Comparison of ENCODE assay signal across 9 cellular contexts in the genomic region with DNA sequence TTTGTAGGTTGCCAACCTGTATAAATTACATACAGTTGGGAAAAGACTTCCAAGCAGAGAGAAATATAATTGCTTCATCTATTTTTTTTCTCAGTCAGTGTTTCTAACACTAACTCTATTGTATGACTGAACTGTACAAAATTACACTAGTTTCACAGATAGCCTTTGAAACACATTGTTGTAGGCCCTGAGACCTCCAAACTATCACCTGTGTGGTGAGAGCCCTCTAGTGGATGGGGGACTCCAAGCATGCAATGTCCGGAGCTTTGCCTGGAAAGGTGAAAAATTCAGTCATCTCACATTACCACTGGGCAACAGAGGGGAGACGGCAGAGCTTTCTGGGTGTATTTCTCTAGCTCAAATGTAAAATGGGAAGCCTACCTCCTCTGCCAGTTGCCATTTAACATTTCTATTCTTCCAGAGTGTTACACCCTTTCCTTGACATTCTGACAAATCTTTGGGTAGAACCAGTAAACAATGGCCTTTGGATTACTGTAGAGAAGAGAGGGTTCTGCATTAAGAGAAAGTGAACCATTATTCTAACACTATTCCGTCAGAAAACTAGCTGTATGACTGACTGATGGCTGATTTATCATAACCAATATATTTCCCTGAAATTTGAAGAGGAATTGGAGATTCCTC.
DNase-seq lines count a peak whose midpoint lies in the region; ATAC-seq, FAIRE-seq and TF ChIP-seq lines count a peak whose summit lies in the region.
"Had no signal": no experiment of that assay in that cellular context is flagged by ENCODE, and none has a peak within 500 bp of the region (broad histone marks: within the 10 kb centered on the region; RNA-seq: fewer than 3 reads in every experiment).

No MANE protein-coding gene starts in this region.

- TF ChIP-seq CTCF in AG10803 (conservative IDR thresholded peaks at IDR 0.05; ENCODE audit: low read length) (peak; percentile 91), NB4 (IDR thresholded peaks at IDR 0.05; ENCODE audit: low read depth, low read length) (peak; percentile 75), esophagus muscularis mucosa (IDR thresholded peaks at IDR 0.05) (peak; percentile 43 to 66 (median 53)), neural cell (IDR thresholded peaks at IDR 0.05; ENCODE audit: poor library complexity, severe bottlenecking) (peak; percentile 28)

- no peak overlapping the region for H3K27ac ChIP-seq in esophagus muscularis mucosa (replicated peaks in 1 of 4)
- H3K27ac ChIP-seq in neural cell (ENCODE audit: low read length) = no peak overlapping the region

- H3K4me3 ChIP-seq in AG10803 (ENCODE audit: low read length) (no peak overlapping the region), NB4 (ENCODE audit: low read depth, low read length) (no peak overlapping the region), esophagus muscularis mucosa (no peak overlapping the region), neural cell (ENCODE audit: low read length) (no peak overlapping the region)

- TF ChIP-seq POLR2A in NB4 (IDR thresholded peaks at IDR 0.05; ENCODE audit: extremely low read depth, insufficient read length) (no peak), esophagus muscularis mucosa (IDR thresholded peaks at IDR 0.05; ENCODE audit: low read depth) (no peak)

- intact Hi-C loops in esophagus muscularis mucosa (cut with DNase I) = loop anchor here (10.0 kb wide), 1 partner anchor 181 kb away; no protein-coding TSS in a partner anchor

- H3K4me1 ChIP-seq in esophagus muscularis mucosa = no peaks in the 10 kb centered on the region

- no peaks in the 10 kb centered on the region for H3K27me3 ChIP-seq in esophagus muscularis mucosa
- no peaks in the 10 kb centered on the region for H3K27me3 ChIP-seq in neural cell (ENCODE audit: insufficient read depth, low read depth, low read length)

- H3K36me3 ChIP-seq in esophagus muscularis mucosa (no peaks in the 10 kb centered on the region), neural cell (ENCODE audit: insufficient read depth, low read length) (no peaks in the 10 kb centered on the region)

- TF ChIP-seq EP300 in esophagus muscularis mucosa (IDR thresholded peaks at IDR 0.05) = no peak
- no peak for TF ChIP-seq EP300 in neural cell (conservative IDR thresholded peaks at IDR 0.05; ENCODE audit: poor library complexity, severe bottlenecking)

- H3K9me3 ChIP-seq in esophagus muscularis mucosa (no peaks in the 10 kb centered on the region), neural cell (ENCODE audit: low read length) (no peaks in the 10 kb centered on the region)

- no peaks in the 10 kb centered on the region for H3F3A ChIP-seq in neural cell (ENCODE audit: insufficient read depth, low read length, poor library complexity, severe bottlenecking)

- TF ChIP-seq RAD21 in neural cell (conservative IDR thresholded peaks at IDR 0.05) = no peak

- no peaks in the 10 kb centered on the region for H3K79me2 ChIP-seq in neural cell (replicated peaks; ENCODE audit: insufficient read depth, low read length)

- no peak overlapping the region for H2AFZ ChIP-seq in neural cell (ENCODE audit: low read depth, low read length)

- no peaks in the 10 kb centered on the region for H3K9me2 ChIP-seq in neural cell (ENCODE audit: insufficient read depth, low read length)

- WGBS in esophagus muscularis mucosa = 80% methylated on average over 3 of the region's 3 CpGs

- H3K9ac ChIP-seq in neural cell (ENCODE audit: low read length) = no peak overlapping the region

- H3K4me2 ChIP-seq in neural cell (ENCODE audit: low read length) = no peak overlapping the region

- H4K20me1 ChIP-seq in neural cell (ENCODE audit: insufficient read depth) = no peaks in the 10 kb centered on the region

- peak; percentile 44 for DNase-seq in AG10803 (ENCODE audit: low read depth)
- DNase-seq in GM18507 (ENCODE audit: extremely low spot score, insufficient read length, low read depth) = peak; percentile 15
- peak; percentile 54 for DNase-seq in NB4 (ENCODE audit: low read depth)
- DNase-seq in SKM-1 treated with dmso at 0.1 percent for 144 hours (lab: John Stamatoyannopoulos, UW; ENCODE audit: unreplicated experiment) = peak; percentile 38
- no peak for DNase-seq in esophagus muscularis mucosa (ENCODE audit: extremely low spot score)
- no peak for DNase-seq in OCI-M2 (lab: John Stamatoyannopoulos, UW; ENCODE audit: unreplicated experiment)

- FAIRE-seq in GM18507 (lab: Jason Lieb, UNC) = peak; percentile 78

- peak; percentile 91 for ATAC-seq in HG02798 (IDR thresholded peaks at IDR 0.05; ENCODE audit: poor library complexity, unreplicated experiment)
- ATAC-seq: naive thymus-derived CD8-positive, alpha-beta T cell had no signal

TF ChIP-seq in neural cell, 6 proteins besides CTCF, POLR2A, EP300 and RAD21:
- TF ChIP-seq EZH2 (IDR thresholded peaks at IDR 0.05; ENCODE audit: borderline replicate concordance, insufficient read depth, low read length, poor library complexity, severe bottlenecking) (no peak), SMC3 (conservative IDR thresholded peaks at IDR 0.05; ENCODE audit: poor library complexity) (no peak), TAF1 (IDR thresholded peaks at IDR 0.05; ENCODE audit: low read depth) (no peak), POLR2AphosphoS5 (IDR thresholded peaks at IDR 0.05) (no peak), MXI1 (conservative IDR thresholded peaks at IDR 0.05; ENCODE audit: poor library complexity, severe bottlenecking) (no peak)
- TF ChIP-seq, protein P1, sequence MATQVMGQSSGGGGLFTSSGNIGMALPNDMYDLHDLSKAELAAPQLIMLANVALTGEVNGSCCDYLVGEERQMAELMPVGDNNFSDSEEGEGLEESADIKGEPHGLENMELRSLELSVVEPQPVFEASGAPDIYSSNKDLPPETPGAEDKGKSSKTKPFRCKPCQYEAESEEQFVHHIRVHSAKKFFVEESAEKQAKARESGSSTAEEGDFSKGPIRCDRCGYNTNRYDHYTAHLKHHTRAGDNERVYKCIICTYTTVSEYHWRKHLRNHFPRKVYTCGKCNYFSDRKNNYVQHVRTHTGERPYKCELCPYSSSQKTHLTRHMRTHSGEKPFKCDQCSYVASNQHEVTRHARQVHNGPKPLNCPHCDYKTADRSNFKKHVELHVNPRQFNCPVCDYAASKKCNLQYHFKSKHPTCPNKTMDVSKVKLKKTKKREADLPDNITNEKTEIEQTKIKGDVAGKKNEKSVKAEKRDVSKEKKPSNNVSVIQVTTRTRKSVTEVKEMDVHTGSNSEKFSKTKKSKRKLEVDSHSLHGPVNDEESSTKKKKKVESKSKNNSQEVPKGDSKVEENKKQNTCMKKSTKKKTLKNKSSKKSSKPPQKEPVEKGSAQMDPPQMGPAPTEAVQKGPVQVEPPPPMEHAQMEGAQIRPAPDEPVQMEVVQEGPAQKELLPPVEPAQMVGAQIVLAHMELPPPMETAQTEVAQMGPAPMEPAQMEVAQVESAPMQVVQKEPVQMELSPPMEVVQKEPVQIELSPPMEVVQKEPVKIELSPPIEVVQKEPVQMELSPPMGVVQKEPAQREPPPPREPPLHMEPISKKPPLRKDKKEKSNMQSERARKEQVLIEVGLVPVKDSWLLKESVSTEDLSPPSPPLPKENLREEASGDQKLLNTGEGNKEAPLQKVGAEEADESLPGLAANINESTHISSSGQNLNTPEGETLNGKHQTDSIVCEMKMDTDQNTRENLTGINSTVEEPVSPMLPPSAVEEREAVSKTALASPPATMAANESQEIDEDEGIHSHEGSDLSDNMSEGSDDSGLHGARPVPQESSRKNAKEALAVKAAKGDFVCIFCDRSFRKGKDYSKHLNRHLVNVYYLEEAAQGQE (IDR thresholded peaks at IDR 0.05; ENCODE audit: borderline replicate concordance) = no peak
TF ChIP-seq in neural cell: peak in this region for 0.

Comparison
In these comparisons a context has a peak if more than half of its experiments do, and no peak if none do; other contexts are left out.
1. DNase-seq: peak in AG10803 (single experiment), GM18507 (single experiment), NB4 (single experiment) and SKM-1 treated with dmso at 0.1 percent for 144 hours (single experiment); none in esophagus muscularis mucosa (single experiment) and OCI-M2 (single experiment).
2. CTCF ChIP-seq: peak in every context shown above with its lines; median percentile 91 in AG10803; 75 in NB4; 53 in esophagus muscularis mucosa; 28 in neural cell.